Comparison of ENCODE assay signal across 9 cellular contexts in genomic region chr13:98565726-98566577, GRCh38. TPM values are rescaled to one million over a fixed set of nuclear protein-coding genes. Genes with fewer than 3 reads are reported as not detected.
DNase-seq lines count a peak whose midpoint lies in the region; ATAC-seq and TF ChIP-seq lines count a peak whose summit lies in the region.
"Had no signal": no experiment of that assay in that cellular context is flagged by ENCODE, and none has a peak within 500 bp of the region (broad histone marks: within the 10 kb centered on the region; RNA-seq: fewer than 3 reads in every experiment).

No MANE protein-coding gene starts in this region.

- intact Hi-C loops in activated naive CD4-positive, alpha-beta T cell treated with anti-CD3 and anti-CD28 coated beads for 36 hours (cut with micrococcal nuclease): loop anchor here (2.0 to 5.0 kb wide), 2 partner anchors 15 to 931 kb away; no protein-coding TSS in a partner anchor
- intact Hi-C loops in upper lobe of right lung (cut with DNase I): loop anchor here (10.0 kb wide), 1 partner anchor 71 kb away; no protein-coding TSS in a partner anchor

- CTCF ChIA-PET in activated naive CD4-positive, alpha-beta T cell treated with anti-CD3 and anti-CD28 coated beads for 36 hours (lab: Charles Lee): no interaction called here

- no peaks in the 10 kb centered on the region for H3K36me3 ChIP-seq in upper lobe of right lung

- no peak overlapping the region for H3K4me3 ChIP-seq in upper lobe of right lung

- TF ChIP-seq CTCF in chondrocyte (IDR thresholded peaks at IDR 0.05) (no peak), upper lobe of right lung (IDR thresholded peaks at IDR 0.05) (no peak)

- DNase-seq in activated naive CD4-positive, alpha-beta T cell treated with anti-CD3 and anti-CD28 coated beads for 36 hours: peak; percentile 38
- no peak for DNase-seq in activated naive CD4-positive, alpha-beta T cell (lab: John Stamatoyannopoulos, UW)
- DNase-seq in chondrocyte (ENCODE audit: low spot score) (no peak), lung microvascular endothelial cell (ENCODE audit: low read depth in 2 of 2) (peak; percentile 81 to 86), upper lobe of right lung (peak; percentile 66), amniotic stem cell (lab: John Stamatoyannopoulos, UW) (no peak)
- DNase-seq: SIG-M5 had no signal

- H3K27me3 ChIP-seq in upper lobe of right lung: no peaks in the 10 kb centered on the region

- H3K27ac Mint-ChIP-seq in activated naive CD4-positive, alpha-beta T cell treated with anti-CD3 and anti-CD28 coated beads for 36 hours: peak overlapping the region; percentile 88
- peak overlapping the region; percentile 83 for H3K27ac Mint-ChIP-seq in chondrocyte (ENCODE audit: unreplicated experiment)

- peak overlapping the region; percentile 53 for H3K4me3 Mint-ChIP-seq in activated naive CD4-positive, alpha-beta T cell treated with anti-CD3 and anti-CD28 coated beads for 36 hours
- peak overlapping the region; percentile 9 for H3K4me3 Mint-ChIP-seq in chondrocyte (ENCODE audit: unreplicated experiment)

- H3K27me3 Mint-ChIP-seq in activated naive CD4-positive, alpha-beta T cell treated with anti-CD3 and anti-CD28 coated beads for 36 hours (ENCODE audit: low read depth): no peaks in the 10 kb centered on the region
- H3K27me3 Mint-ChIP-seq in chondrocyte (ENCODE audit: low read depth): no peaks in the 10 kb centered on the region

- H3K36me3 Mint-ChIP-seq in activated naive CD4-positive, alpha-beta T cell treated with anti-CD3 and anti-CD28 coated beads for 36 hours (ENCODE audit: low read depth): peaks cover 15% of the 10 kb centered on the region
- H3K36me3 Mint-ChIP-seq in chondrocyte (ENCODE audit: low read depth): peaks cover 5% of the 10 kb centered on the region

- peak; percentile 59 for ATAC-seq in upper lobe of right lung
- no peak for ATAC-seq in HG02763 (IDR thresholded peaks at IDR 0.05; ENCODE audit: unreplicated experiment)
- ATAC-seq in GM18511 (IDR thresholded peaks at IDR 0.05; ENCODE audit: unreplicated experiment): no peak

- H3K4me1 ChIP-seq in upper lobe of right lung: peaks cover 83% of the 10 kb centered on the region

- H3K4me1 Mint-ChIP-seq in activated naive CD4-positive, alpha-beta T cell treated with anti-CD3 and anti-CD28 coated beads for 36 hours (ENCODE audit: low read depth): peaks cover 92% of the 10 kb centered on the region
- H3K4me1 Mint-ChIP-seq in chondrocyte (ENCODE audit: low read depth): peaks cover 79% of the 10 kb centered on the region

- no peaks in the 10 kb centered on the region for H3K9me3 ChIP-seq in upper lobe of right lung

- H3K9me3 Mint-ChIP-seq in activated naive CD4-positive, alpha-beta T cell treated with anti-CD3 and anti-CD28 coated beads for 36 hours: no peaks in the 10 kb centered on the region
- H3K9me3 Mint-ChIP-seq in chondrocyte (ENCODE audit: low read depth): peaks cover 6% of the 10 kb centered on the region

- H3K27ac ChIP-seq in upper lobe of right lung: peak overlapping the region; percentile 82

RNA-seq across cellular contexts. Expression of gene STK24, which starts 11.0 kb away (rescaled TPM):
- total RNA-seq in activated naive CD4-positive, alpha-beta T cell treated with anti-CD3 and anti-CD28 coated beads for 36 hours: 10 to 100 TPM; 95.5 to 96.7 TPM
- total RNA-seq in chondrocyte (98.2 to 105 TPM (median 100 TPM) in 3 replicates), lung microvascular endothelial cell (23.2 and 27.7 TPM in 2 replicates), upper lobe of right lung (94.6 TPM)

Comparison
In these comparisons a context has a peak if more than half of its experiments do, and no peak if none do; other contexts are left out.
1. DNase-seq: peak in activated naive CD4-positive, alpha-beta T cell treated with anti-CD3 and anti-CD28 coated beads for 36 hours (single experiment), lung microvascular endothelial cell (2 of 2) and upper lobe of right lung (single experiment); none in activated naive CD4-positive, alpha-beta T cell (0 of 4), chondrocyte (single experiment) and amniotic stem cell (single experiment).